ENCODE assay signal across 11 cellular contexts in the genomic region with DNA sequence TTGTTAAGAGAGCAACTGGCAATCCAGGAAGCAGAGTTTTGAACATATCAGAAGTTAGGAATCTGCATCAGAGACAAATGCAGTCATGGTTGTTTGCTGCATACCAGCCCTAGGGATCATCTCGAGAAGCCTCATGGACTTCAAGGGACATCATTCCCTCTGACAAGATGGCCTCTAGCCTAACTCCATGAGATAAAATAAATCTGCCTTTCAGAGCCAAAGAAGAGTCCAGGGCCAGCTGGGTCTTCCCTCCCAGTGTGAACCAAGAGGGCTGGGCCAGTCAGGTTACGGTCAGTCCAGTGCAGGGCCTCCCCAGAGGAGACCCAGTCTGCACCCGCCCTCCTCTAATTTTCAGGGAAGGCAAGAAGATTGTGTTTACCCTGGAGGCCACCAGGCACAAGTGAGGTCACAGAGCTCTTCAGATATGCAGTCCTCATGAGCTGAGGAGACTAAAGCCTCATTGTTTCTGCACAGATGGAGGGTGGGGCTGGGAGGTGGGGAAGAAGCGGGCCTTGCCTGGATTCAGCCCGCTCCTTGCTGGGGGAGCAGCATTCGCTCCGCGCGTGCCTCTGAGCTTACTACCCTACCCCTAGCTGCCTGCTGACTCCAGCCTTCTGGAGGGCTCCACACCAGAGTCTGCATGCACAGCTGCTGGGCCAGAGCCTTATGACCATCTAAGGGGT. TPM values are rescaled to one million over a fixed set of nuclear protein-coding genes. Genes with fewer than 3 reads are reported as not detected.
DNase-seq lines count a peak whose midpoint lies in the region; ATAC-seq and TF ChIP-seq lines count a peak whose summit lies in the region.
"Had no signal": no experiment of that assay in that cellular context is flagged by ENCODE, and none has a peak within 500 bp of the region (broad histone marks: within the 10 kb centered on the region; RNA-seq: fewer than 3 reads in every experiment).

No MANE protein-coding gene starts in this region.

- H3K27ac ChIP-seq in upper lobe of right lung = no peak overlapping the region
- H3K27ac ChIP-seq in naive thymus-derived CD4-positive, alpha-beta T cell (ENCODE audit: low read depth, low read length) = no peak overlapping the region

- H3K27ac Mint-ChIP-seq in activated naive CD8-positive, alpha-beta T cell treated with anti-CD3 and anti-CD28 coated beads, Interleukin-2, amount 10 ng/mL, durations not matched to agents 7 days and 5 days = no peak overlapping the region
- H3K27ac Mint-ChIP-seq in activated naive CD8-positive, alpha-beta T cell treated with anti-CD3 and anti-CD28 coated beads for 36 hours = no peak overlapping the region
- no peak overlapping the region for H3K27ac Mint-ChIP-seq in activated T-helper 17 cell treated with anti-CD3 and anti-CD28 coated beads, Interleukin-2, amount 50 U/mL, for 72 hours
- H3K27ac Mint-ChIP-seq in naive thymus-derived CD4-positive, alpha-beta T cell = peak overlapping the region in 1 of 9 donors; percentile 5
- H3K27ac Mint-ChIP-seq: dendritic cell treated with granulocyte-macrophage colony-stimulating factor and Interleukin-4, amounts not matched to agents 40 ng/mL and 50 ng/mL, for 4 days had no signal

- H3K27me3 ChIP-seq in upper lobe of right lung = no peaks in the 10 kb centered on the region
- no peaks in the 10 kb centered on the region for H3K27me3 ChIP-seq in naive thymus-derived CD4-positive, alpha-beta T cell (ENCODE audit: control insufficient read depth in 2 of 2, insufficient read depth in 2 of 2, low read length in 2 of 2)

- intact Hi-C loops in upper lobe of right lung (cut with DNase I) = no loop called here
- intact Hi-C loops in naive thymus-derived CD4-positive, alpha-beta T cell (cut with micrococcal nuclease) = no loop called here

- ATAC-seq in activated naive CD8-positive, alpha-beta T cell treated with anti-CD3 and anti-CD28 coated beads, Interleukin-2, amount 10 ng/mL, durations not matched to agents 7 days and 5 days (ENCODE audit: low read depth) = peak; percentile 30
- ATAC-seq in upper lobe of right lung (peak; percentile 56), GM21723 (IDR thresholded peaks at IDR 0.05; ENCODE audit: unreplicated experiment) (no peak)
- ATAC-seq in activated T-helper 17 cell treated with anti-CD3 and anti-CD28 coated beads, Interleukin-2, amount 50 U/mL, for 72 hours (replicated peaks) = no peak
- no peak for ATAC-seq in naive thymus-derived CD4-positive, alpha-beta T cell

- no peaks in the 10 kb centered on the region for H3K9me3 Mint-ChIP-seq in activated naive CD8-positive, alpha-beta T cell treated with anti-CD3 and anti-CD28 coated beads, Interleukin-2, amount 10 ng/mL, durations not matched to agents 7 days and 5 days
- H3K9me3 Mint-ChIP-seq in activated naive CD8-positive, alpha-beta T cell treated with anti-CD3 and anti-CD28 coated beads for 36 hours = no peaks in the 10 kb centered on the region
- no peaks in the 10 kb centered on the region for H3K9me3 Mint-ChIP-seq in activated T-helper 17 cell treated with anti-CD3 and anti-CD28 coated beads, Interleukin-2, amount 50 U/mL, for 72 hours
- no peaks in the 10 kb centered on the region for H3K9me3 Mint-ChIP-seq in naive thymus-derived CD4-positive, alpha-beta T cell
- H3K9me3 Mint-ChIP-seq: dendritic cell treated with granulocyte-macrophage colony-stimulating factor and Interleukin-4, amounts not matched to agents 40 ng/mL and 50 ng/mL, for 4 days had no signal

- POLR2A ChIA-PET in activated naive CD8-positive, alpha-beta T cell treated with anti-CD3 and anti-CD28 coated beads, Interleukin-2, amount 10 ng/mL, durations not matched to agents 7 days and 5 days (lab: Charles Lee) = no interaction called here
- POLR2A ChIA-PET in naive thymus-derived CD4-positive, alpha-beta T cell (lab: Charles Lee) = no interaction called here

- H3K36me3 Mint-ChIP-seq in activated naive CD8-positive, alpha-beta T cell treated with anti-CD3 and anti-CD28 coated beads, Interleukin-2, amount 10 ng/mL, durations not matched to agents 7 days and 5 days = peaks cover 45% of the 10 kb centered on the region
- H3K36me3 Mint-ChIP-seq in activated naive CD8-positive, alpha-beta T cell treated with anti-CD3 and anti-CD28 coated beads for 36 hours = peaks cover 10% of the 10 kb centered on the region
- H3K36me3 Mint-ChIP-seq in activated T-helper 17 cell treated with anti-CD3 and anti-CD28 coated beads, Interleukin-2, amount 50 U/mL, for 72 hours (ENCODE audit: low read depth) = peaks cover 79% of the 10 kb centered on the region
- peaks cover 8 to 63% (median 35%) of the 10 kb centered on the region in 5 donors for H3K36me3 Mint-ChIP-seq in naive thymus-derived CD4-positive, alpha-beta T cell

- H3K4me3 ChIP-seq in upper lobe of right lung = no peak overlapping the region
- no peak overlapping the region for H3K4me3 ChIP-seq in naive thymus-derived CD4-positive, alpha-beta T cell (ENCODE audit: low read length)
- H3K4me3 ChIP-seq: lung had no signal

- no peaks in the 10 kb centered on the region for H3K27me3 Mint-ChIP-seq in activated naive CD8-positive, alpha-beta T cell treated with anti-CD3 and anti-CD28 coated beads, Interleukin-2, amount 10 ng/mL, durations not matched to agents 7 days and 5 days
- no peaks in the 10 kb centered on the region for H3K27me3 Mint-ChIP-seq in activated naive CD8-positive, alpha-beta T cell treated with anti-CD3 and anti-CD28 coated beads for 36 hours
- no peaks in the 10 kb centered on the region for H3K27me3 Mint-ChIP-seq in activated T-helper 17 cell treated with anti-CD3 and anti-CD28 coated beads, Interleukin-2, amount 50 U/mL, for 72 hours
- H3K27me3 Mint-ChIP-seq in naive thymus-derived CD4-positive, alpha-beta T cell = no peaks in the 10 kb centered on the region
- H3K27me3 Mint-ChIP-seq: dendritic cell treated with granulocyte-macrophage colony-stimulating factor and Interleukin-4, amounts not matched to agents 40 ng/mL and 50 ng/mL, for 4 days had no signal

- no peak for TF ChIP-seq CTCF in upper lobe of right lung (IDR thresholded peaks at IDR 0.05)

- H3K4me1 Mint-ChIP-seq in activated naive CD8-positive, alpha-beta T cell treated with anti-CD3 and anti-CD28 coated beads, Interleukin-2, amount 10 ng/mL, durations not matched to agents 7 days and 5 days = no peaks in the 10 kb centered on the region
- no peaks in the 10 kb centered on the region for H3K4me1 Mint-ChIP-seq in activated naive CD8-positive, alpha-beta T cell treated with anti-CD3 and anti-CD28 coated beads for 36 hours
- H3K4me1 Mint-ChIP-seq in activated T-helper 17 cell treated with anti-CD3 and anti-CD28 coated beads, Interleukin-2, amount 50 U/mL, for 72 hours = no peaks in the 10 kb centered on the region
- H3K4me1 Mint-ChIP-seq in naive thymus-derived CD4-positive, alpha-beta T cell = no peaks in the 10 kb centered on the region

- H3K4me1 ChIP-seq in upper lobe of right lung = peaks cover 16% of the 10 kb centered on the region
- H3K4me1 ChIP-seq in naive thymus-derived CD4-positive, alpha-beta T cell (ENCODE audit: control insufficient read depth in 2 of 2, insufficient read depth in 2 of 2, low read length in 2 of 2) = no peaks in the 10 kb centered on the region

- no peak for DNase-seq in activated naive CD8-positive, alpha-beta T cell treated with anti-CD3 and anti-CD28 coated beads, Interleukin-2, amount 10 ng/mL, durations not matched to agents 7 days and 5 days
- no peak for DNase-seq in activated naive CD8-positive, alpha-beta T cell treated with anti-CD3 and anti-CD28 coated beads for 36 hours
- DNase-seq in cerebellar cortex (ENCODE audit: low spot score) (peak; percentile 57), mesenteric fat pad (ENCODE audit: low spot score) (peak; percentile 79), upper lobe of right lung (no peak)
- DNase-seq in naive thymus-derived CD4-positive, alpha-beta T cell = no peak
- DNase-seq: activated CD4-positive, alpha-beta T cell treated with anti-CD3 and anti-CD28 coated beads for 4 hours had no signal

- H3K4me3 Mint-ChIP-seq in activated naive CD8-positive, alpha-beta T cell treated with anti-CD3 and anti-CD28 coated beads, Interleukin-2, amount 10 ng/mL, durations not matched to agents 7 days and 5 days = no peak overlapping the region
- no peak overlapping the region for H3K4me3 Mint-ChIP-seq in activated naive CD8-positive, alpha-beta T cell treated with anti-CD3 and anti-CD28 coated beads for 36 hours
- no peak overlapping the region for H3K4me3 Mint-ChIP-seq in activated T-helper 17 cell treated with anti-CD3 and anti-CD28 coated beads, Interleukin-2, amount 50 U/mL, for 72 hours
- H3K4me3 Mint-ChIP-seq in naive thymus-derived CD4-positive, alpha-beta T cell = no peak overlapping the region
- H3K4me3 Mint-ChIP-seq: dendritic cell treated with granulocyte-macrophage colony-stimulating factor and Interleukin-4, amounts not matched to agents 40 ng/mL and 50 ng/mL, for 4 days had no signal

- CTCF ChIA-PET in naive thymus-derived CD4-positive, alpha-beta T cell (lab: Charles Lee) = no interaction called here

- H3K9me3 ChIP-seq in upper lobe of right lung = no peaks in the 10 kb centered on the region
- no peaks in the 10 kb centered on the region for H3K9me3 ChIP-seq in naive thymus-derived CD4-positive, alpha-beta T cell (ENCODE audit: control insufficient read depth in 2 of 3, low read length in 3 of 3)

- peaks cover 71% of the 10 kb centered on the region for H3K36me3 ChIP-seq in upper lobe of right lung
- H3K36me3 ChIP-seq in naive thymus-derived CD4-positive, alpha-beta T cell (ENCODE audit: control insufficient read depth in 2 of 3, insufficient read depth in 3 of 3, low read length in 3 of 3) = peaks cover 17 to 74% (median 44%) of the 10 kb centered on the region in 3 experiments

RNA-seq across cellular contexts. Expression of gene CAPN2, which starts 52.8 kb away (rescaled TPM):
- 100 to 1,000 TPM; 169 to 177 TPM for total RNA-seq in activated naive CD8-positive, alpha-beta T cell treated with anti-CD3 and anti-CD28 coated beads, Interleukin-2, amount 10 ng/mL, durations not matched to agents 7 days and 5 days
- 10 to 100 TPM; 23.6 to 24.3 TPM for total RNA-seq in activated naive CD8-positive, alpha-beta T cell treated with anti-CD3 and anti-CD28 coated beads for 36 hours
- total RNA-seq in mesenteric fat pad (190 TPM), upper lobe of right lung (306 TPM)
- total RNA-seq in activated T-helper 17 cell treated with anti-CD3 and anti-CD28 coated beads, Interleukin-2, amount 50 U/mL, for 72 hours = 10 to 100 TPM; 42.8 to 73.0 TPM
- 100 to 1,000 TPM in 3 of 5 experiments, 10 to 100 TPM in 2; 86.1 to 195 (median 117) TPM for total RNA-seq in naive thymus-derived CD4-positive, alpha-beta T cell
- 10 to 100 TPM; 57.6 to 96.2 TPM for polyA plus RNA-seq in naive thymus-derived CD4-positive, alpha-beta T cell

Comparison
In these comparisons a context has a peak if more than half of its experiments do, and no peak if none do; other contexts are left out.
1. ATAC-seq: peak in activated naive CD8-positive, alpha-beta T cell treated with anti-CD3 and anti-CD28 coated beads, Interleukin-2, amount 10 ng/mL, durations not matched to agents 7 days and 5 days (single experiment) and upper lobe of right lung (single experiment); none in activated T-helper 17 cell treated with anti-CD3 and anti-CD28 coated beads, Interleukin-2, amount 50 U/mL, for 72 hours (single experiment), GM21723 (single experiment) and naive thymus-derived CD4-positive, alpha-beta T cell (single experiment).
2. DNase-seq: peak in cerebellar cortex (single experiment) and mesenteric fat pad (single experiment); none in activated naive CD8-positive, alpha-beta T cell treated with anti-CD3 and anti-CD28 coated beads, Interleukin-2, amount 10 ng/mL, durations not matched to agents 7 days and 5 days (single experiment), activated naive CD8-positive, alpha-beta T cell treated with anti-CD3 and anti-CD28 coated beads for 36 hours (single experiment), upper lobe of right lung (single experiment) and naive thymus-derived CD4-positive, alpha-beta T cell (0 of 9).